In the genomic region with DNA sequence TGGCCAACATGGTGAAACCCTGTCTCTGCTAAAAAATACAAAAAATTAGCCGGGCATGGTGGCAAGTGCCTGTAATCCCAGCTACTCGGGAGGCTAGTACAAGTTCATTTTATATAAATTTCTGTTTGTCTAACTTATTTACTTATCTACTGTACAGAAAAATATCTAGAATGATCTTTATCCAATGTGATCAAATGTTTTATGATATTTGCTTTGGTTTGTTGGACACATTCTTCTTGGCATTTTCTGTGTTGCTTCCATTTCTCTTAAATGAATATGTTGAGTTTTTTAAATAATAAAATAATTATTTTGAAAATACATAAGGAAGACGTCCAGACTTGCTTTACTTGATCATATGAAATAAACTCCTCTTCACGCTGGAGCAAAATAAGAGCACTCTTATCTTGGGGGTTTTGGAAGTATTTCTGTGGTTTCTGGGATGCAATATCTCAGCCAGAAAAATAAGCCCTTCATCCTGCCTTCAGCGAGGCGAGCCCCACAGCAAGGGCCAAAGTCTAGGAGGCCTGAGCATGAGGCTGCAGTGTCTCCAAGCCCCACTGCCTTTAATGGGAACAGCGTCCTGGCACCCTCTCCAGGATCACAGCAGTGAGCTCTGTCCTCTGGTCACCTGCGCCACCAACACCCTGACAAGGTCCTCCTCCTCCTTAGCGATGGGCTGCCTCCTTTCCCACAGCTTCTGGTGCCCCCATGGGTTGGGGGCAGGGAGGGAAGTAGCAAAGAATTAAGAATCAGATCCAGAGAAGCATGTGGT, we compare ENCODE assay signal across 20 cellular contexts.
DNase-seq lines count a peak whose midpoint lies in the region; ATAC-seq and TF ChIP-seq lines count a peak whose summit lies in the region.
"Had no signal": no experiment of that assay in that cellular context is flagged by ENCODE, and none has a peak within 500 bp of the region (broad histone marks: within the 10 kb centered on the region; RNA-seq: fewer than 3 reads in every experiment).

No MANE protein-coding gene starts in this region.

- H3K9me3 Mint-ChIP-seq in activated CD8-positive, alpha-beta T cell treated with anti-CD3 and anti-CD28 coated beads for 36 hours: no peaks in the 10 kb centered on the region
- H3K9me3 Mint-ChIP-seq: activated naive CD4-positive, alpha-beta T cell treated with anti-CD3 and anti-CD28 coated beads, Interleukin-2, amount 50 U/mL, for 72 hours; dendritic cell treated with granulocyte-macrophage colony-stimulating factor and Interleukin-4, amounts not matched to agents 40 ng/mL and 50 ng/mL, for 4 days; neural crest cell; T-helper 2 cell treated with Interferon-gamma antibody and Interleukin-4, amounts not matched to agents 5 μg/mL and 100 μg/mL, for 36 hours; WTC11 had no signal

- H3K79me2 ChIP-seq in smooth muscle cell (ENCODE audit: low read depth): no peaks in the 10 kb centered on the region

- no peak overlapping the region for H3K9ac ChIP-seq in smooth muscle cell (ENCODE audit: low read depth)

- intact Hi-C loops in left colon (cut with DNase I, micrococcal nuclease): no loop called here
- intact Hi-C loops in activated CD8-positive, alpha-beta T cell treated with anti-CD3 and anti-CD28 coated beads for 36 hours (cut with micrococcal nuclease): no loop called here

- H3K27me3 Mint-ChIP-seq in activated CD8-positive, alpha-beta T cell treated with anti-CD3 and anti-CD28 coated beads for 36 hours: peaks cover 13% of the 10 kb centered on the region

- CTCF ChIA-PET in activated CD8-positive, alpha-beta T cell treated with anti-CD3 and anti-CD28 coated beads for 36 hours (lab: Charles Lee): interaction anchor here (1.0 to 2.0 kb wide), 2 partner anchors 9 to 17 kb away, joined by 3 to 10 read pairs; no protein-coding TSS in a partner anchor

- DNase-seq in HT1080 (ENCODE audit: low read depth) (peak; percentile 60), astrocyte of the cerebellum (ENCODE audit: low read depth) (peak; percentile 33), left colon (peak; percentile 57 to 67), smooth muscle cell (lab: John Stamatoyannopoulos, UW; ENCODE audit: unreplicated experiment) (no peak), nucleus accumbens (lab: John Stamatoyannopoulos, UW) (no peak), DMS79 (lab: John Stamatoyannopoulos, UW) (no peak)
- no peak for DNase-seq in activated CD8-positive, alpha-beta T cell treated with anti-CD3 and anti-CD28 coated beads for 36 hours
- DNase-seq: activated CD8-positive, alpha-beta T cell treated with anti-CD3 and anti-CD28 coated beads, Interleukin-2, amount 10 ng/mL, durations not matched to agents 7 days and 5 days; COR-L47; NCI-H1436; NCI-H2171 treated with DMSO at 0.1 percent for 48 hours; NCI-H774 had no signal

- POLR2A ChIA-PET in activated CD8-positive, alpha-beta T cell treated with anti-CD3 and anti-CD28 coated beads for 36 hours (lab: Charles Lee): no interaction called here

- H3K4me1 Mint-ChIP-seq in activated CD8-positive, alpha-beta T cell treated with anti-CD3 and anti-CD28 coated beads for 36 hours (ENCODE audit: low read depth): no peaks in the 10 kb centered on the region

- TF ChIP-seq CTCF in astrocyte of the cerebellum (IDR thresholded peaks at IDR 0.05; ENCODE audit: low read depth, low read length, missing control alignments) (no peak), smooth muscle cell (IDR thresholded peaks at IDR 0.05; ENCODE audit: borderline replicate concordance, insufficient read depth, poor library complexity, severe bottlenecking) (no peak)
- TF ChIP-seq CTCF in activated CD8-positive, alpha-beta T cell treated with anti-CD3 and anti-CD28 coated beads for 36 hours (IDR thresholded peaks at IDR 0.05): no peak

- WGBS in smooth muscle cell (ENCODE audit: low lambda C conversion rate): 52% methylated on average over 9 of the region's 9 CpGs

- no peaks in the 10 kb centered on the region for H3K27me3 ChIP-seq in smooth muscle cell (ENCODE audit: low read depth)
- H3K27me3 ChIP-seq: suprapubic skin had no signal

- no peaks in the 10 kb centered on the region for H3K4me1 ChIP-seq in smooth muscle cell (ENCODE audit: low read depth)
- H3K4me1 ChIP-seq: HAP-1 had no signal

- H3K4me3 ChIP-seq in astrocyte of the cerebellum (ENCODE audit: low read depth, low read length) (no peak overlapping the region), smooth muscle cell (no peak overlapping the region)
- H3K4me3 ChIP-seq: HAP-1, suprapubic skin had no signal

- H3K36me3 Mint-ChIP-seq in activated CD8-positive, alpha-beta T cell treated with anti-CD3 and anti-CD28 coated beads for 36 hours (ENCODE audit: low read depth): no peaks in the 10 kb centered on the region
- H3K36me3 Mint-ChIP-seq: activated naive CD4-positive, alpha-beta T cell treated with anti-CD3 and anti-CD28 coated beads, Interleukin-2, amount 50 U/mL, for 72 hours; WTC11 had no signal

- no peaks in the 10 kb centered on the region for H3K9me3 ChIP-seq in smooth muscle cell (replicated peaks; ENCODE audit: low read depth)
- H3K9me3 ChIP-seq: HAP-1, suprapubic skin had no signal

- H3K27ac Mint-ChIP-seq in activated CD8-positive, alpha-beta T cell treated with anti-CD3 and anti-CD28 coated beads for 36 hours: no peak overlapping the region
- H3K27ac Mint-ChIP-seq: activated CD8-positive, alpha-beta T cell treated with anti-CD3 and anti-CD28 coated beads, Interleukin-2, amount 10 ng/mL, durations not matched to agents 7 days and 5 days; activated naive CD4-positive, alpha-beta T cell treated with anti-CD3 and anti-CD28 coated beads, Interleukin-2, amount 50 U/mL, for 72 hours; dendritic cell treated with granulocyte-macrophage colony-stimulating factor and Interleukin-4, amounts not matched to agents 40 ng/mL and 50 ng/mL, for 4 days; T-helper 2 cell treated with Interferon-gamma antibody and Interleukin-4, amounts not matched to agents 5 μg/mL and 100 μg/mL, for 36 hours; WTC11 had no signal

- ATAC-seq in left colon (peak; percentile 55), HG03521 (IDR thresholded peaks at IDR 0.05; ENCODE audit: unreplicated experiment) (no peak)
- ATAC-seq in activated CD8-positive, alpha-beta T cell treated with anti-CD3 and anti-CD28 coated beads for 36 hours: no peak
- ATAC-seq: activated CD8-positive, alpha-beta T cell treated with anti-CD3 and anti-CD28 coated beads, Interleukin-2, amount 10 ng/mL, durations not matched to agents 7 days and 5 days; activated naive CD4-positive, alpha-beta T cell treated with anti-CD3 and anti-CD28 coated beads, Interleukin-2, amount 50 U/mL, for 72 hours; WTC11 had no signal

- H3K27ac ChIP-seq in smooth muscle cell (ENCODE audit: low read depth): peak overlapping the region; percentile 73
- H3K27ac ChIP-seq: suprapubic skin had no signal

- no peak overlapping the region for H3K4me3 Mint-ChIP-seq in activated CD8-positive, alpha-beta T cell treated with anti-CD3 and anti-CD28 coated beads for 36 hours
- H3K4me3 Mint-ChIP-seq: activated CD8-positive, alpha-beta T cell treated with anti-CD3 and anti-CD28 coated beads, Interleukin-2, amount 10 ng/mL, durations not matched to agents 7 days and 5 days; dendritic cell treated with granulocyte-macrophage colony-stimulating factor and Interleukin-4, amounts not matched to agents 40 ng/mL and 50 ng/mL, for 4 days; neural crest cell; T-helper 2 cell treated with Interferon-gamma antibody and Interleukin-4, amounts not matched to agents 5 μg/mL and 100 μg/mL, for 36 hours; WTC11 had no signal

- no peaks in the 10 kb centered on the region for H3K36me3 ChIP-seq in smooth muscle cell (ENCODE audit: low read depth)
- H3K36me3 ChIP-seq: HAP-1, suprapubic skin had no signal

- no peaks in the 10 kb centered on the region for H4K20me1 ChIP-seq in smooth muscle cell (ENCODE audit: low read depth)

- peak overlapping the region; percentile 61 for H3K4me2 ChIP-seq in smooth muscle cell

- no peak overlapping the region for H2AFZ ChIP-seq in smooth muscle cell (ENCODE audit: low read depth)

- in situ Hi-C loops in astrocyte of the cerebellum (cut with HindIII; ENCODE audit: low sequenced_read_pairs): loop anchor here (25.0 kb wide), 1 partner anchor 480 kb away; the partner anchor contains the start of gene KCNMA1

- H3F3A ChIP-seq in smooth muscle cell (ENCODE audit: low read depth): peaks cover 17% of the 10 kb centered on the region

Comparison
In these comparisons a context has a peak if more than half of its experiments do, and no peak if none do; other contexts are left out.
1. DNase-seq: peak in HT1080 (single experiment), astrocyte of the cerebellum (single experiment) and left colon (2 of 2); none in smooth muscle cell (single experiment), nucleus accumbens (0 of 56), activated CD8-positive, alpha-beta T cell treated with anti-CD3 and anti-CD28 coated beads for 36 hours (single experiment) and DMS79 (single experiment).